In the genomic region with DNA sequence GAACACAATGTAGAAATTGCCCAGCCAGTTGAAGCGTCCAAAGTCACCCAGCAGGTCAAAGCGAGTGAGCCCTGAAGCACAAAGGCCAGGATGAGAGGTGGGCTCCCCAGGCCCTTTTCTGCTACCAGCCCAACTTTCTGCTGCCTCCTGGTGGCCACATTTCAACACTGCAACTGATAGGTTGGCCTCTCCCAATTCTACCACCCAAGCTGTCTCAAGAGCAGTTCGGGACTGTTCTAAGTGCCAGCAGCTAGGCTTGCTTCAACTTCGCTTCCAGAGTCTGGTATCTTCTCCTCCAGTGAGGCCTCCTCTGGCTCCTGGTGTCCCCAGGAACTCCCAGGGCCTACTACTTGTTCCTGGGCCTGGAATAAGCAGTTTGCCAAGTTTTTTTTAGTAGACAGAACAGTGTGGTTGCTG, we compare ENCODE assay signal across 8 cellular contexts. TPM values are rescaled to one million over a fixed set of nuclear protein-coding genes. Genes with fewer than 3 reads are reported as not detected.
A peak's percentile ranks its signal among the peaks of the same experiment; 100 is the strongest.
DNase-seq lines count a peak whose midpoint lies in the region; ATAC-seq and TF ChIP-seq lines count a peak whose summit lies in the region.

No MANE protein-coding gene starts in this region.

- DNase-seq in AG08396 (ENCODE audit: low spot score) (peak; percentile 70), GM13976 (ENCODE audit: low spot score) (peak; percentile 69), RPMI8226 (peak; percentile 59), head of caudate nucleus (peak in 41 of 42 donors; percentile 19 to 89 (median 68)), sciatic nerve (ENCODE audit: low spot score) (peak; percentile 78)
- peak; percentile 45 for DNase-seq in activated gamma-delta T cell treated with anti-CD3 and anti-CD28 coated beads, Interleukin-2, amount 50 U/mL, for 16 hours (ENCODE audit: low read depth)

- in situ Hi-C loops in GM13976 (cut with MboI; ENCODE audit: low sequenced_read_pairs, unreplicated experiment), result no loop called here

- peak; percentile 84 for TF ChIP-seq CTCF in GM13976 (IDR thresholded peaks at IDR 0.05; ENCODE audit: borderline replicate concordance, control extremely low read depth, extremely low read depth, insufficient read depth, missing control alignments)

- ATAC-seq in sciatic nerve, result peak; percentile 29
- ATAC-seq in GM21786 (IDR thresholded peaks at IDR 0.05; ENCODE audit: unreplicated experiment), result no peak
- ATAC-seq in HG02884 (IDR thresholded peaks at IDR 0.05; ENCODE audit: unreplicated experiment), result no peak

- intact Hi-C loops in head of caudate nucleus (cut with DNase I), result no loop called here
- intact Hi-C loops in sciatic nerve (cut with DNase I), result no loop called here

RNA-seq across cellular contexts. Expression of a gene that starts 3.4 kb away (rescaled TPM):
- total RNA-seq in sciatic nerve, result 54.5 TPM

RNA-seq across cellular contexts. Expression of a gene that starts 12.6 kb away (rescaled TPM):
- total RNA-seq in sciatic nerve, result 99.1 TPM

RNA-seq across cellular contexts. Expression of a gene that starts 28.3 kb away (rescaled TPM):
- 2.7 TPM for total RNA-seq in sciatic nerve

RNA-seq across cellular contexts. Expression of a gene that starts 33.2 kb away (rescaled TPM):
- total RNA-seq in sciatic nerve, result 680 TPM

RNA-seq across cellular contexts. Expression of a gene that starts 37.4 kb away (rescaled TPM):
- 123 TPM for total RNA-seq in sciatic nerve
